Comparison of ENCODE assay signal across 23 cellular contexts in the genomic region with DNA sequence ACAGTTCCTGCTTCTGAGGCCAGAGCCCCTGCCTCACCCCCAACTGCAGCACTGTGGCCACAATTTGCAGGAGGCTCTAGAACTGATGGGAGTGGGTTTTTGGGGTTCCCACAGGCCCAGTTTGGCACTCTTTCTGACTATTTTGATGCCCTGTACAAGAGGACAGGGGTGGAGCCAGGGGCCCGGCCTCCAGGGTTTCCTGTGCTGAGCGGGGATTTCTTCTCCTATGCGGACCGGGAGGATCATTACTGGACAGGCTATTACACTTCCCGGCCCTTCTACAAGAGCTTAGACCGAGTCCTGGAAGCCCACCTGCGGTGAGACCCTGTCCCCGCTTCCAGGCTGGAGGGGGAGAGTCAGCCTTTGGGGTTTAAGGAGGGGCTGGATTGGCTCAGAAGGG. TPM values are rescaled to one million over a fixed set of nuclear protein-coding genes. Genes with fewer than 3 reads are reported as not detected.
A peak's percentile ranks its signal among the peaks of the same experiment; 100 is the strongest.
DNase-seq lines count a peak whose midpoint lies in the region; ATAC-seq, FAIRE-seq and TF ChIP-seq lines count a peak whose summit lies in the region.
"Had no signal": no experiment of that assay in that cellular context is flagged by ENCODE, and none has a peak within 500 bp of the region (broad histone marks: within the 10 kb centered on the region; RNA-seq: fewer than 3 reads in every experiment).

No MANE protein-coding gene starts in this region.

- no peak overlapping the region for H3K4me2 ChIP-seq in IMR-90 (ENCODE audit: low read depth, low read length)

- H4K8ac ChIP-seq in IMR-90 (ENCODE audit: low read depth in 2 of 2, low read length in 2 of 2) = no peak overlapping the region

- H3K23ac ChIP-seq in IMR-90 (ENCODE audit: low read depth, low read length) = no peak overlapping the region

- dilution Hi-C loops in IMR-90 (cut with HindIII; ENCODE audit: low sequenced_read_pairs, unreplicated experiment) = no loop called here

- peaks cover 7% of the 10 kb centered on the region for H3K36me3 Mint-ChIP-seq in T-helper 17 cell (ENCODE audit: low read depth)
- peaks cover 61% of the 10 kb centered on the region for H3K36me3 Mint-ChIP-seq in activated CD4-positive, alpha-beta memory T cell treated with anti-CD3 and anti-CD28 coated beads for 36 hours

- no peaks in the 10 kb centered on the region for H3K9me3 ChIP-seq in IMR-90 (ENCODE audit: control insufficient read depth, insufficient read depth, low read length)
- H3K9me3 ChIP-seq in T-helper 17 cell (ENCODE audit: control insufficient read depth, low read length, poor library complexity, severe bottlenecking) = no peaks in the 10 kb centered on the region
- no peaks in the 10 kb centered on the region for H3K9me3 ChIP-seq in kidney (ENCODE audit: control insufficient read depth in 1 of 2, low read length in 2 of 2)
- H3K9me3 ChIP-seq: BE2C had no signal

- ATAC-seq in IMR-90 (ENCODE audit: low read depth) (no peak), T-helper 17 cell (no peak)

- no peaks in the 10 kb centered on the region for H4K20me1 ChIP-seq in IMR-90 (ENCODE audit: insufficient read depth, low read length)

- TF ChIP-seq POLR2A in IMR-90 (IDR thresholded peaks at IDR 0.05; ENCODE audit: low read depth, low read length) = no peak

- H3K56ac ChIP-seq in IMR-90 (ENCODE audit: extremely low read depth, insufficient read depth, low read length) = no peak overlapping the region

- H4K5ac ChIP-seq in IMR-90 (ENCODE audit: low read depth, low read length) = no peak overlapping the region

- H4K91ac ChIP-seq in IMR-90 (ENCODE audit: insufficient read depth, low read depth, low read length) = no peak overlapping the region

- no peak overlapping the region for H3K18ac ChIP-seq in IMR-90 (ENCODE audit: low read depth, low read length)

- H3K79me1 ChIP-seq in IMR-90 (ENCODE audit: low read depth in 1 of 2, low read length in 2 of 2) = 0 out of 4 replicates have a peak, but pooled peaks cover 0 to under 1% of the 10 kb centered on the region in 2 experiments

- H3K9me1 ChIP-seq in IMR-90 (ENCODE audit: insufficient read depth, low read length) = no peaks in the 10 kb centered on the region

- H3K4me3 Mint-ChIP-seq in T-helper 17 cell = no peak overlapping the region
- H3K4me3 Mint-ChIP-seq in activated CD4-positive, alpha-beta memory T cell treated with anti-CD3 and anti-CD28 coated beads for 36 hours = no peak overlapping the region
- H3K4me3 Mint-ChIP-seq: CD4-positive, CD25-positive, alpha-beta regulatory T cell; CD8-positive, alpha-beta memory T cell had no signal

- H2AK9ac ChIP-seq in IMR-90 (replicated peaks; ENCODE audit: low read depth, low read length, poor library complexity) = peak overlapping the region; percentile 55

- no peaks in the 10 kb centered on the region for H3K27me3 Mint-ChIP-seq in T-helper 17 cell
- no peaks in the 10 kb centered on the region for H3K27me3 Mint-ChIP-seq in activated CD4-positive, alpha-beta memory T cell treated with anti-CD3 and anti-CD28 coated beads for 36 hours
- H3K27me3 Mint-ChIP-seq: CD4-positive, CD25-positive, alpha-beta regulatory T cell; CD8-positive, alpha-beta memory T cell had no signal

- FAIRE-seq in kidney (lab: Jason Lieb, UNC) = no peak
- FAIRE-seq: A204.1, GM12891, H54 had no signal

- H3K9me3 Mint-ChIP-seq in activated CD4-positive, alpha-beta memory T cell treated with anti-CD3 and anti-CD28 coated beads for 36 hours = no peaks in the 10 kb centered on the region
- H3K9me3 Mint-ChIP-seq: CD8-positive, alpha-beta memory T cell had no signal

- no peak for DNase-seq in IMR-90
- DNase-seq in T-helper 17 cell = no peak
- DNase-seq in kidney = peak; percentile 48
- DNase-seq in substantia nigra (lab: John Stamatoyannopoulos, UW) = no peak
- no peak for DNase-seq in NCI-H345 treated with DMSO at 0.1 percent for 48 hours (lab: John Stamatoyannopoulos, UW; ENCODE audit: unreplicated experiment)
- DNase-seq in activated CD4-positive, alpha-beta memory T cell treated with anti-CD3 and anti-CD28 coated beads for 36 hours = no peak
- DNase-seq in ecto neural progenitor cell (ENCODE audit: low spot score) = no peak
- DNase-seq: ACHN; BE2C; C1 segment of cervical spinal cord; CD4-positive, CD25-positive, alpha-beta regulatory T cell; CD8-positive, alpha-beta memory T cell; COR-L47; DMS 273 treated with DMSO at 0.1 percent for 48 hours; DMS53; DND-41; EL; GM23248; HCEC 1CT had no signal

- H2BK120ac ChIP-seq in IMR-90 (ENCODE audit: low read depth, low read length) = no peak overlapping the region

- TF ChIP-seq RAD21 in IMR-90 (IDR thresholded peaks at IDR 0.05; ENCODE audit: low read length) = no peak

- H2BK15ac ChIP-seq in IMR-90 (ENCODE audit: low read depth, low read length) = no peak overlapping the region

- CTCF ChIA-PET in IMR-90 (lab: Yijun Ruan, JAX) = no interaction called here
- CTCF ChIA-PET in activated CD4-positive, alpha-beta memory T cell treated with anti-CD3 and anti-CD28 coated beads for 36 hours (lab: Charles Lee) = interaction anchor here (1.1 kb wide), 1 partner anchor 24 kb away, joined by 5 read pairs; no protein-coding TSS in a partner anchor

- in situ Hi-C loops in IMR-90 (cut with MboI; ENCODE audit: low sequenced_read_pairs) = no loop called here

- WGBS in IMR-90 (ENCODE audit: extremely low coverage in 2 of 2, insufficient read length in 1 of 2), 2 experiments = no CpG with 5 or more reads among the region's 8 CpGs

- H3K27ac Mint-ChIP-seq in T-helper 17 cell = peak overlapping the region; percentile 60
- no peak overlapping the region for H3K27ac Mint-ChIP-seq in activated CD4-positive, alpha-beta memory T cell treated with anti-CD3 and anti-CD28 coated beads for 36 hours

- peaks cover 11% of the 10 kb centered on the region for H3K4me1 Mint-ChIP-seq in T-helper 17 cell
- peaks cover 5% of the 10 kb centered on the region for H3K4me1 Mint-ChIP-seq in activated CD4-positive, alpha-beta memory T cell treated with anti-CD3 and anti-CD28 coated beads for 36 hours (ENCODE audit: low read depth)

- H3K36me3 ChIP-seq in IMR-90 (ENCODE audit: control insufficient read depth, insufficient read depth, low read length) (peaks cover 56% of the 10 kb centered on the region), kidney (ENCODE audit: control insufficient read depth in 1 of 2, insufficient read depth in 2 of 2, low read length in 2 of 2) (peaks cover 63 to 74% of the 10 kb centered on the region in 2 donors)

- H3K27me3 ChIP-seq in IMR-90 (ENCODE audit: control insufficient read depth, insufficient read depth, low read length) = no peaks in the 10 kb centered on the region
- H3K27me3 ChIP-seq: BE2C had no signal

- no peak overlapping the region for H3K4ac ChIP-seq in IMR-90 (ENCODE audit: low read depth, low read length)

- H3K27ac ChIP-seq in IMR-90 (ENCODE audit: insufficient read depth, low read length) (no peak overlapping the region), kidney (ENCODE audit: low read depth in 2 of 2, low read length in 2 of 2) (no peak overlapping the region), substantia nigra (ENCODE audit: low read depth, low read length, poor library complexity, severe bottlenecking) (peak overlapping the region; percentile 50)
- H3K27ac ChIP-seq: GM23248, HL-60 had no signal

- H2BK5ac ChIP-seq in IMR-90 (ENCODE audit: low read depth, low read length, poor library complexity, severe bottlenecking) = no peak overlapping the region

- POLR2A ChIA-PET in IMR-90 (lab: Charles Lee; ENCODE audit: unreplicated experiment) = no interaction called here
- POLR2A ChIA-PET in activated CD4-positive, alpha-beta memory T cell treated with anti-CD3 and anti-CD28 coated beads for 36 hours (lab: Charles Lee) = no interaction called here

- H3K4me3 ChIP-seq in IMR-90 (ENCODE audit: insufficient read depth, low read depth, low read length) (no peak overlapping the region), kidney (ENCODE audit: low read length in 2 of 2) (no peak overlapping the region)
- H3K4me3 ChIP-seq: GM23248 had no signal

- H3K9ac ChIP-seq in IMR-90 (ENCODE audit: low read depth, low read length) (no peak overlapping the region), kidney (ENCODE audit: low read length in 2 of 2) (no peak overlapping the region)
- H3K9ac ChIP-seq: GM23248 had no signal

- H2BK20ac ChIP-seq in IMR-90 (ENCODE audit: low read depth, low read length) = no peak overlapping the region

- H3K4me1 ChIP-seq in IMR-90 (ENCODE audit: control insufficient read depth, insufficient read depth, low read length) = no peaks in the 10 kb centered on the region
- H3K4me1 ChIP-seq in kidney (ENCODE audit: control insufficient read depth in 1 of 2, insufficient read depth in 1 of 2, low read depth in 1 of 2, low read length in 2 of 2) = no peaks in the 10 kb centered on the region
- H3K4me1 ChIP-seq: BE2C had no signal

- TF ChIP-seq CTCF in IMR-90 (conservative IDR thresholded peaks at IDR 0.05; ENCODE audit: low read depth, low read length) (no peak), kidney (IDR thresholded peaks at IDR 0.05; ENCODE audit: borderline replicate concordance, extremely low read depth, insufficient read depth) (no peak)

- no TSS peak for BruUV-seq in IMR-90 (replicated peaks; lab: Mats Ljungman, UMichigan)

- H2AFZ ChIP-seq in IMR-90 (replicated peaks; ENCODE audit: low read length, poor library complexity) = no peak overlapping the region
- H2AFZ ChIP-seq: GM23248 had no signal

- H2AK5ac ChIP-seq in IMR-90 (ENCODE audit: low read depth, low read length) = no peak overlapping the region

- no peak overlapping the region for H3K14ac ChIP-seq in IMR-90 (replicated peaks; ENCODE audit: low read depth, low read length)

- intact Hi-C loops in IMR-90 (cut with micrococcal nuclease) (no loop called here), kidney (cut with DNase I) (no loop called here)
- intact Hi-C loops in activated CD4-positive, alpha-beta memory T cell treated with anti-CD3 and anti-CD28 coated beads for 36 hours (cut with micrococcal nuclease) = no loop called here

RNA-seq across cellular contexts. Expression of a gene that starts 6.9 kb away (rescaled TPM):
- total RNA-seq in IMR-90 (2012; rRNA removed) (3.4 and 6.1 TPM in 2 replicates), T-helper 17 cell (100 to 1,000 TPM; 159 to 186 TPM), kidney (56.3 TPM)
- polyA plus RNA-seq in IMR-90 (2012; rRNA removed) (52.5 and 55.5 TPM in 2 replicates), kidney (ENCODE audit: insufficient read depth, low read depth, low replicate concordance) (11.4 TPM)
- 22.5 and 26.8 TPM in 2 replicates for polyA plus RNA-seq in IMR-90 (2012; cell fraction: cytosol; rRNA removed)
- polyA plus RNA-seq in IMR-90 (2012; cell fraction: nucleus; rRNA removed; ENCODE audit: low replicate concordance) = 104 and 294 TPM in 2 replicates
- 10 to 100 TPM; 98.1 to 99.2 TPM for total RNA-seq in activated CD4-positive, alpha-beta memory T cell treated with anti-CD3 and anti-CD28 coated beads for 36 hours

RNA-seq across cellular contexts. Expression of a gene that starts 22.4 kb away (rescaled TPM):
- 7.2 and 7.9 TPM in 2 replicates for total RNA-seq in IMR-90 (2012; rRNA removed)
- polyA plus RNA-seq in IMR-90 (2012; rRNA removed) = 10.7 and 10.8 TPM in 2 replicates
- polyA plus RNA-seq in IMR-90 (2012; cell fraction: cytosol; rRNA removed) = 13.8 and 14.7 TPM in 2 replicates
- polyA plus RNA-seq in IMR-90 (2012; cell fraction: nucleus; rRNA removed; ENCODE audit: low replicate concordance) = 11.7 and 12.4 TPM in 2 replicates
- 10 to 100 TPM; 11.1 to 12.9 TPM for total RNA-seq in T-helper 17 cell
- total RNA-seq in kidney = 15.5 TPM
- polyA plus RNA-seq in kidney (ENCODE audit: insufficient read depth, low read depth, low replicate concordance) = 47.3 TPM
- total RNA-seq in activated CD4-positive, alpha-beta memory T cell treated with anti-CD3 and anti-CD28 coated beads for 36 hours = 10 to 100 TPM; 45.0 to 45.8 TPM

RNA-seq across cellular contexts. Expression of a gene that starts 25.1 kb away (rescaled TPM):
- total RNA-seq in IMR-90 (2012; rRNA removed) (85.3 and 100 TPM in 2 replicates), T-helper 17 cell (10 to 100 TPM; 36.9 to 38.3 TPM), kidney (62.8 TPM)
- polyA plus RNA-seq in IMR-90 (2012; rRNA removed) (68.9 and 77.5 TPM in 2 replicates), kidney (ENCODE audit: insufficient read depth, low read depth, low replicate concordance) (48.9 TPM)
- polyA plus RNA-seq in IMR-90 (2012; cell fraction: cytosol; rRNA removed) = 58.6 and 77.5 TPM in 2 replicates
- polyA plus RNA-seq in IMR-90 (2012; cell fraction: nucleus; rRNA removed; ENCODE audit: low replicate concordance) = 120 and 174 TPM in 2 replicates
- total RNA-seq in activated CD4-positive, alpha-beta memory T cell treated with anti-CD3 and anti-CD28 coated beads for 36 hours = 10 to 100 TPM; 71.1 to 74.3 TPM

RNA-seq across cellular contexts. Expression of a gene that starts 25.7 kb away (rescaled TPM):
- 9.7 and 11.7 TPM in 2 replicates for total RNA-seq in IMR-90 (2012; rRNA removed)
- 10.5 and 12.5 TPM in 2 replicates for polyA plus RNA-seq in IMR-90 (2012; rRNA removed)
- 7.8 and 7.9 TPM in 2 replicates for polyA plus RNA-seq in IMR-90 (2012; cell fraction: cytosol; rRNA removed)
- 61.9 and 147 TPM in 2 replicates for polyA plus RNA-seq in IMR-90 (2012; cell fraction: nucleus; rRNA removed; ENCODE audit: low replicate concordance)
- 10 to 100 TPM in 1 of 2 donors, 1 to 10 TPM in 1; 6.0 to 12.7 TPM for total RNA-seq in T-helper 17 cell
- total RNA-seq in kidney = 33.5 TPM
- polyA plus RNA-seq in kidney (ENCODE audit: insufficient read depth, low read depth, low replicate concordance) = 9.3 TPM
- total RNA-seq in activated CD4-positive, alpha-beta memory T cell treated with anti-CD3 and anti-CD28 coated beads for 36 hours = 10 to 100 TPM; 18.0 to 21.1 TPM

RNA-seq across cellular contexts. Expression of a gene that starts 41.6 kb away (rescaled TPM):
- total RNA-seq in IMR-90 (2012; rRNA removed) (30.8 and 34.8 TPM in 2 replicates), T-helper 17 cell (100 to 1,000 TPM; 133 to 260 TPM), kidney (75.9 TPM)
- polyA plus RNA-seq in IMR-90 (2012; rRNA removed) (54.3 and 59.5 TPM in 2 replicates), kidney (ENCODE audit: insufficient read depth, low read depth, low replicate concordance) (36.4 TPM)
- polyA plus RNA-seq in IMR-90 (2012; cell fraction: cytosol; rRNA removed) = 63.9 and 93.8 TPM in 2 replicates
- polyA plus RNA-seq in IMR-90 (2012; cell fraction: nucleus; rRNA removed; ENCODE audit: low replicate concordance) = 31.1 and 62.0 TPM in 2 replicates
- total RNA-seq in activated CD4-positive, alpha-beta memory T cell treated with anti-CD3 and anti-CD28 coated beads for 36 hours = 100 to 1,000 TPM; 576 to 590 TPM
